ENCODE assay signal across 8 cellular contexts in the genomic region with DNA sequence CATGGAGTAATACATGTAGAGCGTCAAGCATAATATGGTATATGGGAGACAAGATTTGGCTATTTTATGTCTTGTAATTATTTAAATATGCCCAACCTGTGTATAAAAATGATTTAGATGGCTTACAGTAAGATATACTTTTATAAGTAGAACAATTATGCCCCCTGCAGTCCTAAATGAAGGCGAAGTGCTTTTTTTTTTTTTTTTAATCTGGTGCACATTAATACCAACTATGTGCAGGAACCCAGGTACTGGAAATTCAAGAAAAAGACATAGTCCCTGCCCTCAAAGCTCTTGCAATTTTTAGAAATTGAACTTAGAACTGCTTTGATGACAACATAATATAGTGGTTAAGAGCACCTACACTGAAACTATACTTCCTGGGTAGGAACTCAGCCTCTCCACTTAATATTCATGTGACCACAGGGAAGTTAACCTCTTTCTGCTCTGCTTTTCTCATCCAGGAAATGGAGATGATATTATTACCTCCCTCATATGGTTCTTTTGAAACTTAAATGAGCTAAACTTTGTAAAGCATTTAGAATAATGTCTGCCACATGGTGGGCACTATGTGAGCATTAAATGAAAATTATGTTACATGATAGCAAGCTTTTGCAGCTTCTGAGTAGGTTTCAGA. TPM values are rescaled to one million over a fixed set of nuclear protein-coding genes. Genes with fewer than 3 reads are reported as not detected.
DNase-seq lines count a peak whose midpoint lies in the region; ATAC-seq and TF ChIP-seq lines count a peak whose summit lies in the region.

No MANE protein-coding gene starts in this region.

- CTCF ChIA-PET in activated CD4-positive, alpha-beta T cell treated with anti-CD3 and anti-CD28 coated beads, Interleukin-2, amount 10 ng/mL, durations not matched to agents 7 days and 5 days (lab: Charles Lee) = interaction anchor here (0.6 to 1.5 kb wide), 6 partner anchors 10 to 589 kb away, joined by 3 to 5 read pairs (median 4); no protein-coding TSS in a partner anchor

- H3K9ac ChIP-seq in neural progenitor cell = no peak overlapping the region

- no peaks in the 10 kb centered on the region for H3K27me3 ChIP-seq in neural progenitor cell

- H2AFZ ChIP-seq in neural progenitor cell (replicated peaks) = no peak overlapping the region

- no peaks in the 10 kb centered on the region for H3K79me2 ChIP-seq in neural progenitor cell (ENCODE audit: low read depth)

- peaks cover 7% of the 10 kb centered on the region for H3K4me1 ChIP-seq in neural progenitor cell

- POLR2A ChIA-PET in activated CD4-positive, alpha-beta T cell treated with anti-CD3 and anti-CD28 coated beads, Interleukin-2, amount 10 ng/mL, durations not matched to agents 7 days and 5 days (lab: Charles Lee) = no interaction called here

- DNase-seq in NCI-H1048 (lab: John Stamatoyannopoulos, UW) = peak; percentile 1
- DNase-seq in central memory CD4-positive, alpha-beta T cell = peak; percentile 39
- DNase-seq in neural progenitor cell (ENCODE audit: low spot score) = no peak
- DNase-seq in activated CD4-positive, alpha-beta T cell treated with anti-CD3 and anti-CD28 coated beads, Interleukin-2, amount 10 ng/mL, durations not matched to agents 7 days and 5 days = no peak
- no peak for DNase-seq in medulla oblongata (ENCODE audit: extremely low spot score)
- DNase-seq in activated gamma-delta T cell treated with Interleukin-2 at 50 U/mL for 16 hours = no peak

- H3F3A ChIP-seq in neural progenitor cell (ENCODE audit: low read depth) = no peaks in the 10 kb centered on the region

- TF ChIP-seq CTCF in GM12872 (IDR thresholded peaks at IDR 0.05; ENCODE audit: insufficient read depth, low read depth, low read length) (peak; percentile 20; the same call in 1 of the 3 replicates), neural progenitor cell (IDR thresholded peaks at IDR 0.05) (peak; percentile 25)

- no peaks in the 10 kb centered on the region for H3K9me3 ChIP-seq in neural progenitor cell (ENCODE audit: low read depth)

- H3K36me3 Mint-ChIP-seq in neural progenitor cell = peaks cover 5% of the 10 kb centered on the region
- peaks cover 25% of the 10 kb centered on the region for H3K36me3 Mint-ChIP-seq in activated CD4-positive, alpha-beta T cell treated with anti-CD3 and anti-CD28 coated beads, Interleukin-2, amount 10 ng/mL, durations not matched to agents 7 days and 5 days (ENCODE audit: low read depth)

- H3K27ac ChIP-seq in neural progenitor cell = no peak overlapping the region

- peaks cover 6% of the 10 kb centered on the region for H3K4me1 Mint-ChIP-seq in neural progenitor cell
- H3K4me1 Mint-ChIP-seq in activated CD4-positive, alpha-beta T cell treated with anti-CD3 and anti-CD28 coated beads, Interleukin-2, amount 10 ng/mL, durations not matched to agents 7 days and 5 days = peaks cover 41% of the 10 kb centered on the region

- H3K9me3 Mint-ChIP-seq in neural progenitor cell = no peaks in the 10 kb centered on the region
- H3K9me3 Mint-ChIP-seq in activated CD4-positive, alpha-beta T cell treated with anti-CD3 and anti-CD28 coated beads, Interleukin-2, amount 10 ng/mL, durations not matched to agents 7 days and 5 days = no peaks in the 10 kb centered on the region

- no peak overlapping the region for H3K4me2 ChIP-seq in neural progenitor cell

- no peak overlapping the region for H3K4me3 Mint-ChIP-seq in neural progenitor cell
- H3K4me3 Mint-ChIP-seq in activated CD4-positive, alpha-beta T cell treated with anti-CD3 and anti-CD28 coated beads, Interleukin-2, amount 10 ng/mL, durations not matched to agents 7 days and 5 days = no peak overlapping the region

- H4K20me1 ChIP-seq in neural progenitor cell (ENCODE audit: low read depth) = no peaks in the 10 kb centered on the region

- H3K4me3 ChIP-seq in neural progenitor cell = no peak overlapping the region

- no peak for ATAC-seq in GM21526 (IDR thresholded peaks at IDR 0.05; ENCODE audit: low FRiP score, unreplicated experiment)

- H3K27ac Mint-ChIP-seq in neural progenitor cell = no peak overlapping the region
- H3K27ac Mint-ChIP-seq in activated CD4-positive, alpha-beta T cell treated with anti-CD3 and anti-CD28 coated beads, Interleukin-2, amount 10 ng/mL, durations not matched to agents 7 days and 5 days = no peak overlapping the region

- no peaks in the 10 kb centered on the region for H3K36me3 ChIP-seq in neural progenitor cell

- H3K27me3 Mint-ChIP-seq in neural progenitor cell (ENCODE audit: insufficient read depth, low read depth) = no peaks in the 10 kb centered on the region
- no peaks in the 10 kb centered on the region for H3K27me3 Mint-ChIP-seq in activated CD4-positive, alpha-beta T cell treated with anti-CD3 and anti-CD28 coated beads, Interleukin-2, amount 10 ng/mL, durations not matched to agents 7 days and 5 days

RNA-seq across cellular contexts. Expression of a gene that starts 38.1 kb away (rescaled TPM):
- total RNA-seq in neural progenitor cell (ENCODE audit: low replicate concordance) = 26.3 and 32.2 TPM in 2 replicates
- 10 to 100 TPM; 31.1 to 38.9 TPM for total RNA-seq in activated CD4-positive, alpha-beta T cell treated with anti-CD3 and anti-CD28 coated beads, Interleukin-2, amount 10 ng/mL, durations not matched to agents 7 days and 5 days

Comparison
In these comparisons a context has a peak if more than half of its experiments do, and no peak if none do; other contexts are left out.
1. DNase-seq: peak in NCI-H1048 (single experiment) and central memory CD4-positive, alpha-beta T cell (single experiment); none in neural progenitor cell (single experiment), activated CD4-positive, alpha-beta T cell treated with anti-CD3 and anti-CD28 coated beads, Interleukin-2, amount 10 ng/mL, durations not matched to agents 7 days and 5 days (single experiment), medulla oblongata (single experiment) and activated gamma-delta T cell treated with Interleukin-2 at 50 U/mL for 16 hours (single experiment).